In genomic region chr10:62047240-62047897, GRCh38 we compare ENCODE assay signal across 9 cellular contexts.
DNase-seq lines count a peak whose midpoint lies in the region; ATAC-seq lines count a peak whose summit lies in the region.
"Had no signal": no experiment of that assay in that cellular context is flagged by ENCODE, and none has a peak within 500 bp of the region (broad histone marks: within the 10 kb centered on the region; RNA-seq: fewer than 3 reads in every experiment).

No MANE protein-coding gene starts in this region.

- peaks cover 9% of the 10 kb centered on the region for H3K36me3 ChIP-seq in thymus (ENCODE audit: control insufficient read depth, insufficient read depth)

- H3K9me3 Mint-ChIP-seq in activated CD8-positive, alpha-beta memory T cell treated with anti-CD3 and anti-CD28 coated beads, Interleukin-2, amount 10 ng/mL, durations not matched to agents 7 days and 5 days (ENCODE audit: low read depth): no peaks in the 10 kb centered on the region
- H3K9me3 Mint-ChIP-seq in activated CD4-positive, alpha-beta memory T cell treated with anti-CD3 and anti-CD28 coated beads for 36 hours: no peaks in the 10 kb centered on the region

- H3K9me3 ChIP-seq in thymus (ENCODE audit: control insufficient read depth): no peaks in the 10 kb centered on the region
- H3K9me3 ChIP-seq: BE2C had no signal

- peak overlapping the region; percentile 83 for H3K4me3 Mint-ChIP-seq in activated CD8-positive, alpha-beta memory T cell treated with anti-CD3 and anti-CD28 coated beads, Interleukin-2, amount 10 ng/mL, durations not matched to agents 7 days and 5 days
- H3K4me3 Mint-ChIP-seq in activated CD4-positive, alpha-beta memory T cell treated with anti-CD3 and anti-CD28 coated beads for 36 hours: peak overlapping the region; percentile 94

- H3K27ac ChIP-seq in thymus (ENCODE audit: low read depth): peak overlapping the region; percentile 55

- peak; percentile 47 for DNase-seq in activated CD8-positive, alpha-beta memory T cell treated with anti-CD3 and anti-CD28 coated beads, Interleukin-2, amount 10 ng/mL, durations not matched to agents 7 days and 5 days
- DNase-seq in activated CD8-positive, alpha-beta memory T cell treated with anti-CD3 and anti-CD28 coated beads for 24 hours: no peak
- DNase-seq in activated CD4-positive, alpha-beta memory T cell treated with anti-CD3 and anti-CD28 coated beads for 36 hours: peak; percentile 35
- DNase-seq in kidney glomerular epithelial cell (lab: John Stamatoyannopoulos, UW): peak; percentile 25
- DNase-seq in SHP77 (lab: John Stamatoyannopoulos, UW): no peak
- no peak for DNase-seq in HT-29 (ENCODE audit: low spot score)
- DNase-seq in DMS153 treated with DMSO at 0.1 percent for 48 hours (lab: John Stamatoyannopoulos, UW; ENCODE audit: unreplicated experiment): no peak

- 94% methylated on average over 4 of the region's 4 CpGs for WGBS in thymus

- ATAC-seq in activated CD8-positive, alpha-beta memory T cell treated with anti-CD3 and anti-CD28 coated beads, Interleukin-2, amount 10 ng/mL, durations not matched to agents 7 days and 5 days: no peak

- no peaks in the 10 kb centered on the region for H3K27me3 ChIP-seq in thymus (ENCODE audit: control insufficient read depth, insufficient read depth)
- H3K27me3 ChIP-seq: BE2C had no signal

- peak overlapping the region; percentile 99 for H3K27ac Mint-ChIP-seq in activated CD8-positive, alpha-beta memory T cell treated with anti-CD3 and anti-CD28 coated beads, Interleukin-2, amount 10 ng/mL, durations not matched to agents 7 days and 5 days
- H3K27ac Mint-ChIP-seq in activated CD4-positive, alpha-beta memory T cell treated with anti-CD3 and anti-CD28 coated beads for 36 hours: peak overlapping the region; percentile 96

- no peaks in the 10 kb centered on the region for H3K27me3 Mint-ChIP-seq in activated CD8-positive, alpha-beta memory T cell treated with anti-CD3 and anti-CD28 coated beads, Interleukin-2, amount 10 ng/mL, durations not matched to agents 7 days and 5 days
- H3K27me3 Mint-ChIP-seq in activated CD4-positive, alpha-beta memory T cell treated with anti-CD3 and anti-CD28 coated beads for 36 hours: no peaks in the 10 kb centered on the region

- POLR2A ChIA-PET in activated CD4-positive, alpha-beta memory T cell treated with anti-CD3 and anti-CD28 coated beads for 36 hours (lab: Charles Lee): interaction anchor here (0.8 to 10.5 kb wide), 20 partner anchors 7 to 198 kb away, joined by 3 to 268 read pairs (median 10); partner anchors contain the start of gene ARID5B

- H3K4me1 Mint-ChIP-seq in activated CD8-positive, alpha-beta memory T cell treated with anti-CD3 and anti-CD28 coated beads, Interleukin-2, amount 10 ng/mL, durations not matched to agents 7 days and 5 days: peaks cover 90% of the 10 kb centered on the region
- peaks cover 68% of the 10 kb centered on the region for H3K4me1 Mint-ChIP-seq in activated CD4-positive, alpha-beta memory T cell treated with anti-CD3 and anti-CD28 coated beads for 36 hours (ENCODE audit: low read depth)

- intact Hi-C loops in activated CD4-positive, alpha-beta memory T cell treated with anti-CD3 and anti-CD28 coated beads for 36 hours (cut with micrococcal nuclease): loop anchor here (1.0 to 10.0 kb wide), 6 partner anchors 27 to 764 kb away; no protein-coding TSS in a partner anchor

- no peak overlapping the region for H3K4me3 ChIP-seq in thymus (ENCODE audit: low read length)

- peaks cover 50% of the 10 kb centered on the region for H3K36me3 Mint-ChIP-seq in activated CD8-positive, alpha-beta memory T cell treated with anti-CD3 and anti-CD28 coated beads, Interleukin-2, amount 10 ng/mL, durations not matched to agents 7 days and 5 days
- peaks cover 58% of the 10 kb centered on the region for H3K36me3 Mint-ChIP-seq in activated CD4-positive, alpha-beta memory T cell treated with anti-CD3 and anti-CD28 coated beads for 36 hours

- CTCF ChIA-PET in activated CD8-positive, alpha-beta memory T cell treated with anti-CD3 and anti-CD28 coated beads, Interleukin-2, amount 10 ng/mL, durations not matched to agents 7 days and 5 days (lab: Charles Lee): interaction anchor here (0.5 to 5.9 kb wide), 14 partner anchors 9 to 198 kb away, joined by 3 to 50 read pairs (median 3); no protein-coding TSS in a partner anchor
- CTCF ChIA-PET in activated CD4-positive, alpha-beta memory T cell treated with anti-CD3 and anti-CD28 coated beads for 36 hours (lab: Charles Lee): interaction anchor here (0.6 to 2.5 kb wide), 15 partner anchors 9 to 1081 kb away, joined by 3 to 15 read pairs (median 4); no protein-coding TSS in a partner anchor

- peaks cover 19% of the 10 kb centered on the region for H3K4me1 ChIP-seq in thymus (ENCODE audit: control insufficient read depth, insufficient read depth, low read length)

Comparison
In these comparisons a context has a peak if more than half of its experiments do, and no peak if none do; other contexts are left out.
1. DNase-seq: peak in activated CD8-positive, alpha-beta memory T cell treated with anti-CD3 and anti-CD28 coated beads, Interleukin-2, amount 10 ng/mL, durations not matched to agents 7 days and 5 days (single experiment), activated CD4-positive, alpha-beta memory T cell treated with anti-CD3 and anti-CD28 coated beads for 36 hours (single experiment) and kidney glomerular epithelial cell (single experiment); none in activated CD8-positive, alpha-beta memory T cell treated with anti-CD3 and anti-CD28 coated beads for 24 hours (single experiment), SHP77 (0 of 2), HT-29 (single experiment) and DMS153 treated with DMSO at 0.1 percent for 48 hours (single experiment).